ENCODE assay signal across 1 cellular context in the genomic region with DNA sequence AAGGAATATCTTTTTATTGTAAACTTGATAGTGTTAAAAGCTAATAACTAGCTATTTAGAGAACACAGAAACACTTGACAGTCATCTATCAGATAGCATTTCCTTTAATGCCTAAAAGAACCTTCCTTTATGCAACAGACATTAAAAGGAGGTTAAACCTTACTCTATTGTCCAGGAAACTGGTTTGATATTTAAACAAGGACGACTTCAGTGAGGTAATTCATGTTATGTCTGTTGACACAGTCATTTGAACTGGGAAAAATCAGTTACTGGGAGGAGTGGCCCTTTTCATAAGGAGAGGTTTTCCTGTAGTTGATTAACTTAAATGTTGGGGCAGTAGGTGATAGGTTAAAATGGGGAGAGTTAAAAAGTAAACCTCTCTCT.
TF ChIP-seq lines count a peak whose summit lies in the region.

No MANE protein-coding gene starts in this region.

TF ChIP-seq in SK-N-SH treated with all-trans-retinoic acid at 6 μM for 48 hours, 23 proteins besides CTCF, POLR2A, EP300 and RAD21 (continued from another document):
- TF ChIP-seq, protein P1, sequence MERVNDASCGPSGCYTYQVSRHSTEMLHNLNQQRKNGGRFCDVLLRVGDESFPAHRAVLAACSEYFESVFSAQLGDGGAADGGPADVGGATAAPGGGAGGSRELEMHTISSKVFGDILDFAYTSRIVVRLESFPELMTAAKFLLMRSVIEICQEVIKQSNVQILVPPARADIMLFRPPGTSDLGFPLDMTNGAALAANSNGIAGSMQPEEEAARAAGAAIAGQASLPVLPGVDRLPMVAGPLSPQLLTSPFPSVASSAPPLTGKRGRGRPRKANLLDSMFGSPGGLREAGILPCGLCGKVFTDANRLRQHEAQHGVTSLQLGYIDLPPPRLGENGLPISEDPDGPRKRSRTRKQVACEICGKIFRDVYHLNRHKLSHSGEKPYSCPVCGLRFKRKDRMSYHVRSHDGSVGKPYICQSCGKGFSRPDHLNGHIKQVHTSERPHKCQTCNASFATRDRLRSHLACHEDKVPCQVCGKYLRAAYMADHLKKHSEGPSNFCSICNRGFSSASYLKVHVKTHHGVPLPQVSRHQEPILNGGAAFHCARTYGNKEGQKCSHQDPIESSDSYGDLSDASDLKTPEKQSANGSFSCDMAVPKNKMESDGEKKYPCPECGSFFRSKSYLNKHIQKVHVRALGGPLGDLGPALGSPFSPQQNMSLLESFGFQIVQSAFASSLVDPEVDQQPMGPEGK (CRISPR knock-in tag; IDR thresholded peaks at IDR 0.05; ENCODE audit: borderline replicate concordance) = no peak
- no peak for TF ChIP-seq CSDC2 (CRISPR knock-in tag; IDR thresholded peaks at IDR 0.05)
- no peak for TF ChIP-seq GLIS3 (CRISPR knock-in tag; IDR thresholded peaks at IDR 0.05)
- no peak for TF ChIP-seq ISL1 (CRISPR knock-in tag; IDR thresholded peaks at IDR 0.05)
- TF ChIP-seq POU6F1 (CRISPR knock-in tag; IDR thresholded peaks at IDR 0.05; ENCODE audit: borderline replicate concordance, low read depth) = no peak
- no peak for TF ChIP-seq TCF4 (CRISPR knock-in tag; IDR thresholded peaks at IDR 0.05; ENCODE audit: borderline replicate concordance)
- no peak for TF ChIP-seq ZNF565 (CRISPR knock-in tag; conservative IDR thresholded peaks at IDR 0.05; ENCODE audit: low read depth)
- TF ChIP-seq ZFP30 (CRISPR knock-in tag; IDR thresholded peaks at IDR 0.05) = no peak
- no peak for TF ChIP-seq PPARA (CRISPR knock-in tag; IDR thresholded peaks at IDR 0.05; ENCODE audit: borderline replicate concordance)
- TF ChIP-seq TOX (CRISPR knock-in tag; IDR thresholded peaks at IDR 0.05; ENCODE audit: borderline replicate concordance) = no peak
- TF ChIP-seq ARNTL (CRISPR knock-in tag; IDR thresholded peaks at IDR 0.05; ENCODE audit: borderline replicate concordance, low read depth) = no peak
- no peak for TF ChIP-seq ESRRG (CRISPR knock-in tag; IDR thresholded peaks at IDR 0.05)
TF ChIP-seq in SK-N-SH treated with all-trans-retinoic acid at 6 μM for 48 hours: peak in this region for 0.
